Comparison of ENCODE assay signal across 8 cellular contexts in the genomic region with DNA sequence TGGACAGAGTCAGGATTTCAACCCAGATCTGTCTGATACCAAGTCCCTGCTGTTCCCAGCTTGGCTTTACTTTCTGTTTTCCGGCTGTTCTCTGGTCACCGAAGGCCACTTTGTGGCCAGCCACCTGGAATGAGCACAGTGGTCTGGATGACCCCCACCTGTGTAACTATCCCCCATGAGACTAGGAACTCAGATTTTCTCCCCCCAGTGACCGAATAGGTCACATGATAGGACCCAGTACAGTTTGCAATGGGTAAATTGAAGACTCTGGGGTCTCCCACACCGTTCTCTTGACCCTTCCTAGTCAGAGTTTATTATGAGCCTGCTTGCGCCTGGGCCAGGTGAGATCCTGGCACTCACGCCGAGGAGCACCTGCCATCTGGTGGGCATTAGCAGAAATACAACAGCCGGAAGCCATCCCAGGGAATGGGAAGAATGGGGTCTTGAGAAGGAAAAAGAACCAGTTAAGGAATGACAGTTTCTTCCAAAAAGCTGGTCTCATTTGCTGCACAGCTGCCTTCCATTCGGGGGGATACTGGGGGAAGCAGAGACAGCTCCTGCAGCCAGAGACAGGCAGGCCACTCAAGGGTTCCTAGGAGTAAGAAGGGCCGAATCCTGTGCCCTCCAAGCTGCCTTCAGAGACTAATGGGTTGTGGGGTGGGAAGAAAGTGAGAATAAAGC. TPM values are rescaled to one million over a fixed set of nuclear protein-coding genes. Genes with fewer than 3 reads are reported as not detected.
A peak's percentile ranks its signal among the peaks of the same experiment; 100 is the strongest.
DNase-seq lines count a peak whose midpoint lies in the region; ATAC-seq and TF ChIP-seq lines count a peak whose summit lies in the region.

No MANE protein-coding gene starts in this region.

- H3K79me2 ChIP-seq in KMS-11 (ENCODE audit: insufficient read depth, low read depth), result no peaks in the 10 kb centered on the region
- peaks cover 7% of the 10 kb centered on the region for H3K79me2 ChIP-seq in hepatocyte

- H3K27me3 ChIP-seq in KMS-11 (ENCODE audit: insufficient read depth, low read depth), result no peaks in the 10 kb centered on the region
- H3K27me3 ChIP-seq in hepatocyte, result no peaks in the 10 kb centered on the region

- peak; percentile 94 for TF ChIP-seq CTCF in KMS-11 (conservative IDR thresholded peaks at IDR 0.05; ENCODE audit: low read depth, low read length)
- TF ChIP-seq CTCF in hepatocyte (IDR thresholded peaks at IDR 0.05; ENCODE audit: poor library complexity), result peak; percentile 84

- H3K36me3 ChIP-seq in KMS-11 (ENCODE audit: insufficient read depth) (no peaks in the 10 kb centered on the region), hepatocyte (replicated peaks; ENCODE audit: insufficient read depth, low read depth) (no peaks in the 10 kb centered on the region)

- H4K20me1 ChIP-seq in KMS-11 (ENCODE audit: insufficient read depth), result no peaks in the 10 kb centered on the region
- H4K20me1 ChIP-seq in hepatocyte (ENCODE audit: insufficient read depth, poor library complexity, severe bottlenecking), result no peaks in the 10 kb centered on the region

- no peak overlapping the region for H3K4me3 ChIP-seq in KMS-11 (IDR thresholded peaks at IDR 0.05; ENCODE audit: insufficient read depth, low read depth, low read length)
- no peak overlapping the region for H3K4me3 ChIP-seq in hepatocyte

- H3K4me2 ChIP-seq in KMS-11 (no peak overlapping the region), hepatocyte (no peak overlapping the region)

- no peaks in the 10 kb centered on the region for H3K9me3 ChIP-seq in hepatocyte (ENCODE audit: low read depth)

- WGBS in hepatocyte (ENCODE audit: low lambda C conversion rate, missing lambda C conversion rate), result 40% methylated on average over 10 of the region's 10 CpGs

- H3K9ac ChIP-seq in KMS-11, result no peak overlapping the region

- DNase-seq in DMS153 treated with DMSO at 0.1 percent for 48 hours (lab: John Stamatoyannopoulos, UW; ENCODE audit: unreplicated experiment), result peak; percentile 69
- peak; percentile 64 for DNase-seq in SW480 (ENCODE audit: low spot score)
- peak; percentile 75 for DNase-seq in hepatocyte (ENCODE audit: low spot score)
- DNase-seq in stimulated activated CD4-positive, alpha-beta T cell treated with anti-CD3 and anti-CD28 coated beads, Interleukin-15, amount 100 ng/mL, for 24 hours, result peak; percentile 59
- no peak for DNase-seq in OCI-M2 (lab: John Stamatoyannopoulos, UW; ENCODE audit: unreplicated experiment)

- H3K9me2 ChIP-seq in hepatocyte (replicated peaks; ENCODE audit: insufficient read depth), result no peaks in the 10 kb centered on the region

- H3K4me1 ChIP-seq in KMS-11 (ENCODE audit: low read depth, poor library complexity, severe bottlenecking) (no peaks in the 10 kb centered on the region), hepatocyte (ENCODE audit: insufficient read depth) (no peaks in the 10 kb centered on the region)

- H3K27ac ChIP-seq in KMS-11, result no peak overlapping the region
- peak overlapping the region; percentile 57 for H3K27ac ChIP-seq in angular gyrus (ENCODE audit: low read depth, low read length)
- no peak overlapping the region for H3K27ac ChIP-seq in hepatocyte

- ATAC-seq in GM18511 (IDR thresholded peaks at IDR 0.05; ENCODE audit: unreplicated experiment), result no peak

- H2AFZ ChIP-seq in KMS-11 (ENCODE audit: low read depth), result peak overlapping the region; percentile 11; the same call in 1 of the 2 replicates
- H2AFZ ChIP-seq in hepatocyte, result no peak overlapping the region

RNA-seq across cellular contexts. Expression of gene PHYHD1, which starts 7.1 kb away (rescaled TPM):
- 12.6 and 20.3 TPM in 2 replicates for total RNA-seq in hepatocyte
- 25.7 and 32.3 TPM in 2 replicates for polyA plus RNA-seq in hepatocyte

RNA-seq across cellular contexts. Expression of gene DOLK, which starts 19.5 kb away (rescaled TPM):
- 30.2 and 34.2 TPM in 2 replicates for total RNA-seq in hepatocyte
- 37.4 and 45.0 TPM in 2 replicates for polyA plus RNA-seq in hepatocyte

RNA-seq across cellular contexts. Expression of gene NUP188, which starts 19.6 kb away (rescaled TPM):
- total RNA-seq in hepatocyte, result 24.4 and 28.1 TPM in 2 replicates
- polyA plus RNA-seq in hepatocyte, result 28.1 and 31.2 TPM in 2 replicates

RNA-seq across cellular contexts. Expression of gene LRRC8A, which starts 45.9 kb away (rescaled TPM):
- 28.8 and 30.7 TPM in 2 replicates for total RNA-seq in hepatocyte
- polyA plus RNA-seq in hepatocyte, result 46.8 and 55.6 TPM in 2 replicates

RNA-seq across cellular contexts. Expression of gene KYAT1, which starts 46.1 kb away (rescaled TPM):
- 5.1 and 7.9 TPM in 2 replicates for total RNA-seq in hepatocyte
- 8.4 and 8.7 TPM in 2 replicates for polyA plus RNA-seq in hepatocyte
